ENCODE assay signal across 25 cellular contexts in the genomic region with DNA sequence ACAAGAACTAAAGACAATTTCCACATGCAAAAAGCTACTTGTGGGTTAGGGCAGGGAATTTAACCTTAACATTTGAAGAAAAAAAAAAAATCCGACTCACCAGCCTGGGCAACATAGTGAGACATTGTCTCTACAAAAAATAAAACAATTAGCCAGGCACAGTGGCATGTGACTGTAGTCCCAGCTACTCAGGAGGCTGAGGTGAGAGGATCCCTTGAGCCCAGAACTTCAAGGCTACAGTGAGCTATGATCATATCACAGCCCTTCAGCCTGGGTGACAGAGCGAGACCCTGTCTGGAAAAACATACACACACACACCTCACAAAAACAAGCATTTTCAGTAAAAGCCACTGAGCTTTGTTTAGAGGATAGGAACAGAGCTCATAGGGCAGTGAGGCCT.
"Had no signal": no experiment of that assay in that cellular context is flagged by ENCODE, and none has a peak within 500 bp of the region (broad histone marks: within the 10 kb centered on the region; RNA-seq: fewer than 3 reads in every experiment).

No MANE protein-coding gene starts in this region.

- H3K4me1 ChIP-seq: esophagus squamous epithelium, testis, vagina had no signal

- H3K27me3 ChIP-seq: dorsolateral prefrontal cortex, esophagus squamous epithelium, gastrocnemius medialis, testis, vagina had no signal

- DNase-seq: activated CD4-positive, alpha-beta T cell treated with anti-CD3 and anti-CD28 coated beads for 4 hours; activated CD4-positive, alpha-beta T cell treated with anti-CD3 and anti-CD28 coated beads, Interleukin-2, amount 50 U/mL, for 48 hours; activated CD4-positive, CD25-positive, alpha-beta regulatory T cell; activated CD8-positive, alpha-beta memory T cell treated with anti-CD3 and anti-CD28 coated beads, Interleukin-2, amount 50 U/mL, for 48 hours; activated naive CD4-positive, alpha-beta T cell treated with Interleukin-2 at 50 U/mL for 16 hours; activated naive CD8-positive, alpha-beta T cell treated with anti-CD3 and anti-CD28 coated beads for 36 hours; activated T-cell treated with anti-CD3 and anti-CD28 coated beads, Interleukin-2, amount 50 U/mL, for 4 hours; central memory CD4-positive, alpha-beta T cell; dorsolateral prefrontal cortex; effector memory CD8-positive, alpha-beta T cell; esophagus squamous epithelium; gastrocnemius medialis; head of caudate nucleus; left colon; mesendoderm; mucosa of descending colon; occipital lobe; retina; stimulated activated CD4-positive, alpha-beta T cell treated with anti-CD3 and anti-CD28 coated beads, Interleukin-2, amount 100 ng/mL, for 48 hours; stimulated activated CD8-positive, alpha-beta memory T cell treated with anti-CD3 and anti-CD28 coated beads, Interleukin-4, amount 100 ng/mL, for 48 hours; stimulated activated naive B cell treated with anti-CD40 and anti-IgM and Interleukin-4, amounts not matched to agents 10 μg/mL and 1 μg/mL and 100 μg/mL, for 72 hours; testis had no signal

- ATAC-seq: activated T-cell treated with anti-CD3 and anti-CD28 coated beads, Interleukin-2, amount 50 U/mL, for 4 hours; effector memory CD8-positive, alpha-beta T cell; gastrocnemius medialis; stimulated activated naive B cell treated with anti-CD40 and anti-IgM and Interleukin-4, amounts not matched to agents 10 μg/mL and 1 μg/mL and 100 μg/mL, for 72 hours had no signal

- H3K27ac ChIP-seq: dorsolateral prefrontal cortex, esophagus squamous epithelium, gastrocnemius medialis, vagina had no signal

- H3K9me3 ChIP-seq: esophagus squamous epithelium, gastrocnemius medialis, mucosa of descending colon, testis, vagina had no signal

- H3K36me3 ChIP-seq: esophagus squamous epithelium, gastrocnemius medialis, vagina had no signal

- H3K4me3 ChIP-seq: dorsolateral prefrontal cortex, esophagus squamous epithelium, gastrocnemius medialis, mucosa of descending colon, testis, vagina had no signal

- FAIRE-seq: astrocyte, islet of Langerhans had no signal
